In the genomic region with DNA sequence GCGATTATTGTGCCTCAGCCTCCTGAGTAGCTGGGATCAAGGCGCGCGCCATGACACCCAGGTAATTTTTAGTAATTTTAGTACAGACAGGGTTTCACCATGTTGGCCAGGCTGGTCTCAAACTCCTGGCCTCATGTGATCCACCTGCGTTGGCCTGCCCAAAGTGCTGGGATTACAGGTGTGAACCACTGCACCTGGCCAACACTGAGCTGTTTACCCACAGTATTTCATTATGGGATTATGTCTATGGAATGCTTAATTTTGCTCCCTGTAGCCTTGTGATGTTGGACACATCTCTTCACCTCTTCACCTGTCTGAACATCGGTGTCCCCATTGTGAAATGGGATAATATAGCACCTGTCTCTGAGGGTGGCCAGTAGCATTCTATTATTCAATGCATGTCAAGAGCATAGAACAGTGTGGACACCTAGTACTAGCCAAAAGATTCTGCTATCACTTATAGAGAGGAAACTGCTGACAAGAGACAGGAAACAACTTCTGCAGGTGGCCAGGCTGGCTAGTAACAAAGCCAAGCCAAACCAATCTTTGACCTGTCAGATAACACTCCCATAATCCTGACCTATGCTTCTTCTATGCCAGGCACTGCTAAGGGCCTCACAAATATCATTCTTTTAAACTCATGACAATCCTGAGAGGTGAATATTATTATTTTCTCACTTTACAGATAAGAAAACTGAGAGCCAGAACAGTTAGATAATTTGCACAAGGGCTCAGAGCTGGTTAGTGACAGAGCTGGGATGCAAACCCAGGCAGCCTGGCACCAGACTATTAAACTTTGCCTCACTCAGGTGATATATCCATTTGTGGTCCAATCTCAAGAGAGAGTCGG, we compare ENCODE assay signal across 12 cellular contexts. TPM values are rescaled to one million over a fixed set of nuclear protein-coding genes. Genes with fewer than 3 reads are reported as not detected.
"Had no signal": no experiment of that assay in that cellular context is flagged by ENCODE, and none has a peak within 500 bp of the region (broad histone marks: within the 10 kb centered on the region; RNA-seq: fewer than 3 reads in every experiment).

No MANE protein-coding gene starts in this region.

- H3K4me3 ChIP-seq: neural progenitor cell, ovary, testis, upper lobe of right lung had no signal

- H3K4me2 ChIP-seq: neural progenitor cell had no signal

- H3K36me3 ChIP-seq: neural progenitor cell, ovary, upper lobe of right lung, WERI-Rb-1 had no signal

- DNase-seq: activated CD4-positive, alpha-beta T cell treated with anti-CD3 and anti-CD28 coated beads for 4 hours; activated naive CD4-positive, alpha-beta T cell treated with anti-CD3 and anti-CD28 coated beads, Interleukin-2, amount 10 ng/mL, durations not matched to agents 7 days and 5 days; immature natural killer cell; mesendoderm; ovary; stimulated activated CD4-positive, alpha-beta T cell treated with anti-CD3 and anti-CD28 coated beads, Interleukin-4, amount 100 ng/mL, for 4 hours; stimulated activated naive CD8-positive, alpha-beta T cell treated with anti-CD3 and anti-CD28 coated beads, Interleukin-15, amount 100 ng/mL, for 72 hours; testis; upper lobe of right lung; WERI-Rb-1 had no signal

- H3K27ac ChIP-seq: neural progenitor cell, ovary, upper lobe of right lung, WERI-Rb-1 had no signal

- ATAC-seq: activated T-helper 17 cell treated with anti-CD3 and anti-CD28 coated beads, Interleukin-2, amount 50 U/mL, for 72 hours; stimulated activated naive CD8-positive, alpha-beta T cell treated with anti-CD3 and anti-CD28 coated beads, Interleukin-15, amount 100 ng/mL, for 72 hours; upper lobe of right lung had no signal

- H3K9me3 ChIP-seq: ovary, testis, upper lobe of right lung had no signal

- H3K4me1 ChIP-seq: neural progenitor cell had no signal

- H2AFZ ChIP-seq: neural progenitor cell had no signal

- H3K27me3 ChIP-seq: neural progenitor cell, ovary, testis, upper lobe of right lung had no signal

RNA-seq across cellular contexts. Expression of gene REEP1, which starts 29.4 kb away (rescaled TPM):
- polyA plus RNA-seq: immature natural killer cell had no signal
